9 cellular contexts compared by ENCODE assay signal in the genomic region with DNA sequence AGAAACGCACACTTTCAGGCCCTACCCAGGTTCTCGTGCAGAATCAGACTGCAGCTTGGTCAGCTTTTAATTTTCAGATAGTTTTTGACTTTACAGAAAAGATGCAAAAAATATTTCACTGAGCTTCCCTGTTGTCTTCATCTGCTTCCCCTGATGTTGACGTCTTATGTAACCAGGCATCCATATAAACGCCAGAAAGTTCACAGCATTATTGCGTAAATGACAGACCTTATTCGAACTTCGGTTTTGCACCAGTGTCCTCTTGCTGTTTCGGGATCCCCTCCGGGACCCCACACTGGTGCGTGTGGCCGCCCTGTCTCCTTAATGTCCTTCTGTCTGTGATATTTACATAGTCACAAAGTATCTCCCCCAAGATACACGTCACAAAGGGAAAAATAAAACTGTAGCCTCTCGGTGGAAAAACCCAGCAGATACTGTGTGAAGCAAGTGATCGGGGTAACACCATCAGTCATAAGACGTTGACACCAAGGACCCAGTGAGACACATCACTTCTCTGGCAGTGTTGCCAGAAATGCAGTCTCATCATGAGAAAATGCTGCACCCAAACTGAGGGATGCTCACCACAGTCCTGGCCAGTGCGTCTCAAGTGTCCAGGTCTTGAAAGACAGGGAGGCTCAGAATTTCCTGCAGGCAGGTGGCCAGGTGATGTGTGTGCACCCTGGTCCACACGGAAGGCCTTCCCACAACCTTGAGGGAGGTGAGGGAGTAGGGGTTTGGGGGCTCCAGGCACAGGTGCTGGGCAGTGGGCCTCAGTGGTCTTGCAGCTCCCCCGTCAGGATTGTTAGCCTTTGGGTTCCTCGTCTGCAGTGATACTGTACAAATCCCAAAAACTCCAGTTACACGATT. TPM values are rescaled to one million over a fixed set of nuclear protein-coding genes. Genes with fewer than 3 reads are reported as not detected.
A peak's percentile ranks its signal among the peaks of the same experiment; 100 is the strongest.
DNase-seq lines count a peak whose midpoint lies in the region; ATAC-seq and TF ChIP-seq lines count a peak whose summit lies in the region.
"Had no signal": no experiment of that assay in that cellular context is flagged by ENCODE, and none has a peak within 500 bp of the region (broad histone marks: within the 10 kb centered on the region; RNA-seq: fewer than 3 reads in every experiment).

No MANE protein-coding gene starts in this region.

- intact Hi-C loops in cardiac septum (cut with DNase I) (no loop called here), Right ventricle myocardium inferior (cut with DNase I) (no loop called here), upper lobe of right lung (cut with DNase I) (no loop called here)

- H3K9ac ChIP-seq in adipocyte (ENCODE audit: low read length) = peak overlapping the region; percentile 8
- no peak overlapping the region for H3K9ac ChIP-seq in liver (ENCODE audit: low read depth in 1 of 2, low read length in 2 of 2)

- H3K27ac ChIP-seq in liver (ENCODE audit: low read depth in 1 of 2, low read length in 2 of 2) (peak overlapping the region; percentile 46 to 72), upper lobe of right lung (peak overlapping the region; percentile 98)

- H3K4me3 ChIP-seq in adipocyte (ENCODE audit: low read length) (no peak overlapping the region), liver (ENCODE audit: low read depth in 1 of 3, low read length in 3 of 3) (no peak overlapping the region), upper lobe of right lung (no peak overlapping the region)

- DNase-seq in cardiac septum (ENCODE audit: low spot score) (peak; percentile 36), Right ventricle myocardium inferior (ENCODE audit: missing footprints) (no peak), adipocyte (ENCODE audit: low read depth) (no peak), upper lobe of right lung (peak; percentile 56), NCI-H2171 treated with DMSO at 0.1 percent for 48 hours (lab: John Stamatoyannopoulos, UW) (no peak), NCI-H1105 treated with DMSO at 0.1 percent for 48 hours (lab: John Stamatoyannopoulos, UW) (no peak)

- ATAC-seq in Right ventricle myocardium inferior = no peak
- no peak for ATAC-seq in upper lobe of right lung
- no peak for ATAC-seq in HG03442 (IDR thresholded peaks at IDR 0.05; ENCODE audit: unreplicated experiment)

- 76% methylated on average over 20 of the region's 20 CpGs for WGBS in liver

- no peak for TF ChIP-seq RAD21 in liver (IDR thresholded peaks at IDR 0.05)

- H3K36me3 ChIP-seq in adipocyte (ENCODE audit: control insufficient read depth, insufficient read depth, low read length, severe bottlenecking) = no peaks in the 10 kb centered on the region
- H3K36me3 ChIP-seq in liver (ENCODE audit: control insufficient read depth in 4 of 4, insufficient read depth in 3 of 4, low read depth in 1 of 4, low read length in 3 of 4) = peaks cover 0 to 5% (median 0%) of the 10 kb centered on the region in 4 donors
- peaks cover 6% of the 10 kb centered on the region for H3K36me3 ChIP-seq in upper lobe of right lung

- H3K4me1 ChIP-seq in adipocyte (ENCODE audit: control insufficient read depth, insufficient read depth, low read length) (peaks cover 40% of the 10 kb centered on the region), liver (ENCODE audit: control insufficient read depth in 4 of 4, insufficient read depth in 4 of 4, low read length in 3 of 4) (peaks cover 0 to 38% (median 29%) of the 10 kb centered on the region in 4 donors), upper lobe of right lung (peaks cover 44% of the 10 kb centered on the region)

- TF ChIP-seq CTCF in liver (IDR thresholded peaks at IDR 0.05; ENCODE audit: low read depth, low read length, missing input control) (no peak), upper lobe of right lung (IDR thresholded peaks at IDR 0.05) (no peak)

- no peaks in the 10 kb centered on the region for H3K9me3 ChIP-seq in adipocyte (ENCODE audit: control insufficient read depth, low read length)
- H3K9me3 ChIP-seq in liver (ENCODE audit: control insufficient read depth in 4 of 4, low read length in 3 of 4) = no peaks in the 10 kb centered on the region
- H3K9me3 ChIP-seq in upper lobe of right lung = no peaks in the 10 kb centered on the region

- H3K27me3 ChIP-seq in adipocyte (replicated peaks; ENCODE audit: control insufficient read depth, insufficient read depth, low read length) (no peaks in the 10 kb centered on the region), liver (ENCODE audit: control insufficient read depth in 4 of 4, insufficient read depth in 4 of 4, low read length in 3 of 4) (no peaks in the 10 kb centered on the region), upper lobe of right lung (no peaks in the 10 kb centered on the region)

TF ChIP-seq in liver, 16 proteins besides CTCF, POLR2A, EP300 and RAD21:
- TF ChIP-seq FOXA2 (IDR thresholded peaks at IDR 0.05) (no peak), JUND (IDR thresholded peaks at IDR 0.05) (no peak), RXRA (IDR thresholded peaks at IDR 0.05) (peak in 1 of 2 donors; percentile 69)

RNA-seq across cellular contexts. Expression of gene BANP, which starts 4.3 kb away (rescaled TPM):
- total RNA-seq in cardiac septum = 18.4 TPM
- 12.8 TPM for total RNA-seq in Right ventricle myocardium inferior
- total RNA-seq in liver = 10 to 100 TPM; 20.5 to 20.7 TPM
- 1 to 10 TPM; 4.9 to 6.9 TPM for polyA plus RNA-seq in liver
- 20.6 TPM for total RNA-seq in upper lobe of right lung

RNA-seq across cellular contexts. Expression of gene CA5A, which starts 19.2 kb away (rescaled TPM):
- total RNA-seq in cardiac septum = not detected
- not detected for total RNA-seq in Right ventricle myocardium inferior
- 10 to 100 TPM; 12.3 to 66.8 TPM for total RNA-seq in liver
- 10 to 100 TPM; 33.5 to 33.8 TPM for polyA plus RNA-seq in liver
- not detected for total RNA-seq in upper lobe of right lung
- total RNA-seq: HT1080 had no signal

Comparison
In these comparisons a context has a peak if more than half of its experiments do, and no peak if none do; other contexts are left out.
1. DNase-seq: peak in cardiac septum (single experiment) and upper lobe of right lung (single experiment); none in Right ventricle myocardium inferior (single experiment), adipocyte (single experiment), NCI-H2171 treated with DMSO at 0.1 percent for 48 hours (single experiment) and NCI-H1105 treated with DMSO at 0.1 percent for 48 hours (single experiment).
2. RNA of gene CA5A, which starts 19.2 kb away (total RNA-seq): 12.3 to 66.8 TPM in liver; not detected in upper lobe of right lung (single experiment), not detected in cardiac septum (single experiment) and not detected in Right ventricle myocardium inferior (single experiment); every median in the first group is over 10 times any median in the second.